In the genomic region with DNA sequence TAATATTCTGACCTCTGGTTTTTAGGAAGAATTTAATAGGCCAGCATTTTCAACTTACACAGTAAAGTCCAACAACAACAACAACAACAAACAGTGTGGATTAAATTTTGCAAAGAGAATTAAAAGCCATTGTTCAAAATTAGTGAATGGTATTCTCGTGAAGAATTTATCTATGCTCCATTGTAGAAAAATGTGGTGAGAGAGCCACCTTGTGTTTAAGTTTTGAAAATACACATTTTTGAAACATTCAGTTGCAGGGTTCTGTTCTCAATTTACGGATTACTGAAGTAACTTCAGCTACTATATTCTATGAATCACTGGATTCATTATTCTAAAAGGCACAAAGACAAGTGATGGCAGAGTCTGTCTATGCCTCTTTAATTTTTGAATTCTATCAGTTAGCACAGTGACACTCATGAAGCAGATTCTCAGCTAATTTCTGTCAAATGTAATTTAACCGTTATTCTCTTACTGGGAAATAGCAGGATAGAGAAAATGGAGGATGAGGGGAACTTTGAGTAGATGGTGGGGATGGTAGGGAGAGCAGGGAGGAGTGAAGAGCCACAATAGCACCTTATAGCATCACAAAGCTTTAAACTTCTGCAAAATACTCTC, we compare ENCODE assay signal across 8 cellular contexts. TPM values are rescaled to one million over a fixed set of nuclear protein-coding genes. Genes with fewer than 3 reads are reported as not detected.
DNase-seq lines count a peak whose midpoint lies in the region; ATAC-seq, FAIRE-seq and TF ChIP-seq lines count a peak whose summit lies in the region.

No MANE protein-coding gene starts in this region.

- POLR2A ChIA-PET in Panc1 (lab: Charles Lee): no interaction called here

- peaks cover 5% of the 10 kb centered on the region for H3K27me3 ChIP-seq in Panc1 (ENCODE audit: control insufficient read depth, insufficient read depth, low read length)

- in situ Hi-C loops in Panc1 (cut with HindIII; ENCODE audit: low pct_unique_long_range_greater_than_20kb, low sequenced_read_pairs): no loop called here

- H3K27ac ChIP-seq in Panc1 (ENCODE audit: low read length) (no peak overlapping the region), caudate nucleus (ENCODE audit: low read depth, low read length) (no peak overlapping the region)

- no peak overlapping the region for H3K27ac Mint-ChIP-seq in progenitor cell of endocrine pancreas
- H3K27ac Mint-ChIP-seq in activated naive CD4-positive, alpha-beta T cell treated with anti-CD3 and anti-CD28 coated beads, Interleukin-2, amount 50 U/mL, for 72 hours: no peak overlapping the region

- no TSS peak for BruUV-seq in Panc1 (replicated peaks; lab: Mats Ljungman, UMichigan)

- peak; percentile 87 for FAIRE-seq in G401.6 (lab: Jason Lieb, UNC)

- peak; percentile 61 for ATAC-seq in HG02759 (IDR thresholded peaks at IDR 0.05; ENCODE audit: unreplicated experiment)
- ATAC-seq in Panc1: 0 out of 2 replicates have a peak, but pooled peaks have one; percentile 58
- ATAC-seq in activated naive CD4-positive, alpha-beta T cell treated with anti-CD3 and anti-CD28 coated beads, Interleukin-2, amount 50 U/mL, for 72 hours: no peak
- ATAC-seq in HG03520 (IDR thresholded peaks at IDR 0.05; ENCODE audit: unreplicated experiment): no peak

- H3K4me3 Mint-ChIP-seq in progenitor cell of endocrine pancreas (ENCODE audit: low read depth): no peak overlapping the region

- CTCF ChIA-PET in Panc1 (lab: Charles Lee): interaction anchor here (0.6 to 0.9 kb wide), 2 partner anchors 345 to 911 kb away, joined by 4 read pairs; partner anchors contain the start of gene GHR

- H3K27me3 Mint-ChIP-seq in progenitor cell of endocrine pancreas: no peaks in the 10 kb centered on the region

- no peak overlapping the region for H3K4me3 ChIP-seq in Panc1 (ENCODE audit: low read depth in 2 of 2, low read length in 2 of 2)

- TF ChIP-seq CTCF in Panc1 (IDR thresholded peaks at IDR 0.05): peak; percentile 63; the same call in 1 of the 2 replicates
- peak; percentile 68 for TF ChIP-seq CTCF in progenitor cell of endocrine pancreas (IDR thresholded peaks at IDR 0.05; ENCODE audit: unreplicated experiment)

- H3K36me3 Mint-ChIP-seq in progenitor cell of endocrine pancreas (ENCODE audit: insufficient read depth): no peaks in the 10 kb centered on the region
- H3K36me3 Mint-ChIP-seq in activated naive CD4-positive, alpha-beta T cell treated with anti-CD3 and anti-CD28 coated beads, Interleukin-2, amount 50 U/mL, for 72 hours: no peaks in the 10 kb centered on the region

- H3K9me3 ChIP-seq in Panc1 (ENCODE audit: control insufficient read depth, insufficient read depth, low read depth, low read length): no peaks in the 10 kb centered on the region

- intact Hi-C loops in Panc1 (cut with micrococcal nuclease; ENCODE audit: unreplicated experiment): loop anchor here (1.0 to 10.0 kb wide), 4 partner anchors 122 to 910 kb away; partner anchors contain the start of gene GHR

- peaks cover 13% of the 10 kb centered on the region for H3K9me3 Mint-ChIP-seq in progenitor cell of endocrine pancreas (ENCODE audit: low read depth)
- H3K9me3 Mint-ChIP-seq in activated naive CD4-positive, alpha-beta T cell treated with anti-CD3 and anti-CD28 coated beads, Interleukin-2, amount 50 U/mL, for 72 hours: no peaks in the 10 kb centered on the region

- DNase-seq in Panc1 (ENCODE audit: low read depth, low spot score) (peak; percentile 18), fibroblast of gingiva (ENCODE audit: low read depth) (peak; percentile 48), progenitor cell of endocrine pancreas (ENCODE audit: low spot score, unreplicated experiment) (no peak), caudate nucleus (lab: John Stamatoyannopoulos, UW) (no peak)
- DNase-seq in activated naive CD4-positive, alpha-beta T cell treated with anti-CD3 and anti-CD28 coated beads, Interleukin-2, amount 50 U/mL, for 72 hours (ENCODE audit: low spot score in 2 of 2): no peak

- no peaks in the 10 kb centered on the region for H3K4me1 ChIP-seq in Panc1 (ENCODE audit: control insufficient read depth, insufficient read depth, low read length)

- no peaks in the 10 kb centered on the region for H3K36me3 ChIP-seq in Panc1 (ENCODE audit: control insufficient read depth, insufficient read depth, low read length)

- peaks cover 8% of the 10 kb centered on the region for H3K4me1 Mint-ChIP-seq in progenitor cell of endocrine pancreas (ENCODE audit: low read depth)

RNA-seq across cellular contexts. Expression of gene CCDC152, which starts 11.0 kb away (rescaled TPM):
- not detected for total RNA-seq in Panc1 (2021; ENCODE audit: unreplicated experiment)
- not detected for polyA plus RNA-seq in Panc1 (2012; ENCODE audit: insufficient read length)
- total RNA-seq in progenitor cell of endocrine pancreas: 0.17 and 0.20 TPM in 2 replicates
- total RNA-seq in activated naive CD4-positive, alpha-beta T cell treated with anti-CD3 and anti-CD28 coated beads, Interleukin-2, amount 50 U/mL, for 72 hours: 1 to 10 TPM; 1.3 to 9.0 TPM

RNA-seq across cellular contexts. Expression of gene SELENOP, which starts 44.1 kb away (rescaled TPM):
- total RNA-seq in Panc1 (2021; ENCODE audit: unreplicated experiment): 1.6 TPM
- 1.1 TPM for polyA plus RNA-seq in Panc1 (2012; ENCODE audit: insufficient read length)
- total RNA-seq in progenitor cell of endocrine pancreas: 85.3 and 86.3 TPM in 2 replicates
- total RNA-seq in activated naive CD4-positive, alpha-beta T cell treated with anti-CD3 and anti-CD28 coated beads, Interleukin-2, amount 50 U/mL, for 72 hours: not detected

Comparison
In these comparisons a context has a peak if more than half of its experiments do, and no peak if none do; other contexts are left out.
1. ATAC-seq: peak in HG02759 (single experiment) and Panc1 (single experiment); none in activated naive CD4-positive, alpha-beta T cell treated with anti-CD3 and anti-CD28 coated beads, Interleukin-2, amount 50 U/mL, for 72 hours (0 of 2) and HG03520 (single experiment).
2. DNase-seq: peak in Panc1 (single experiment) and fibroblast of gingiva (single experiment); none in progenitor cell of endocrine pancreas (single experiment), caudate nucleus (0 of 61) and activated naive CD4-positive, alpha-beta T cell treated with anti-CD3 and anti-CD28 coated beads, Interleukin-2, amount 50 U/mL, for 72 hours (0 of 2).
3. RNA of gene SELENOP, which starts 44.1 kb away (total RNA-seq): 85.3 to 86.3 TPM in progenitor cell of endocrine pancreas; 1.6 TPM in Panc1 (single experiment) and not detected in activated naive CD4-positive, alpha-beta T cell treated with anti-CD3 and anti-CD28 coated beads, Interleukin-2, amount 50 U/mL, for 72 hours; every median in the first group is over 10 times any median in the second.